Comparison of ENCODE assay signal across 21 cellular contexts in genomic region chr7:26404189-26404996, GRCh38.
"Had no signal": no experiment of that assay in that cellular context is flagged by ENCODE, and none has a peak within 500 bp of the region (broad histone marks: within the 10 kb centered on the region; RNA-seq: fewer than 3 reads in every experiment).

No MANE protein-coding gene starts in this region.

- H3K27me3 ChIP-seq: left lung, pancreas, transverse colon had no signal

- H3K27ac ChIP-seq: heart left ventricle, left lung, pancreas, transverse colon, VCaP had no signal

- H3K27me3 Mint-ChIP-seq: brain; stimulated activated memory B cell treated with anti-CD40 and anti-IgM and Interleukin-4, amounts not matched to agents 10 μg/mL and 1 μg/mL and 100 μg/mL, for 72 hours had no signal

- H3K9me3 ChIP-seq: left lung, pancreas, transverse colon had no signal

- H3K36me3 ChIP-seq: heart left ventricle, left lung, pancreas, transverse colon had no signal

- H3K36me3 Mint-ChIP-seq: activated CD8-positive, alpha-beta memory T cell treated with anti-CD3 and anti-CD28 coated beads, Interleukin-2, amount 10 ng/mL, durations not matched to agents 7 days and 5 days; activated naive CD4-positive, alpha-beta T cell treated with anti-CD3 and anti-CD28 coated beads, Interleukin-2, amount 50 U/mL, for 72 hours had no signal

- H3K4me3 ChIP-seq: heart left ventricle, left lung, pancreas, transverse colon had no signal

- H3K9me3 Mint-ChIP-seq: activated CD4-positive, alpha-beta T cell treated with anti-CD3 and anti-CD28 coated beads, Interleukin-2, amount 10 ng/mL, durations not matched to agents 7 days and 5 days had no signal

- DNase-seq: activated CD4-positive, alpha-beta T cell treated with anti-CD3 and anti-CD28 coated beads, Interleukin-2, amount 10 ng/mL, durations not matched to agents 7 days and 5 days; activated CD4-positive, CD25-positive, alpha-beta regulatory T cell treated with anti-CD3 and anti-CD28 coated beads, Interleukin-2, amount 50 U/mL, for 72 hours; activated CD8-positive, alpha-beta memory T cell treated with anti-CD3 and anti-CD28 coated beads, Interleukin-2, amount 10 ng/mL, durations not matched to agents 7 days and 5 days; activated CD8-positive, alpha-beta T cell treated with anti-CD3 and anti-CD28 coated beads for 36 hours; activated T-cell treated with anti-CD3 and anti-CD28 coated beads, Interleukin-2, amount 50 U/mL, for 1 hour; aorta; heart left ventricle; kidney; left lung; naive thymus-derived CD8-positive, alpha-beta T cell; pancreas; small intestine; stimulated activated CD4-positive, alpha-beta T cell treated with anti-CD3 and anti-CD28 coated beads, Interleukin-2, amount 100 ng/mL, for 24 hours; transverse colon had no signal

- H3K4me3 Mint-ChIP-seq: activated CD4-positive, alpha-beta T cell treated with anti-CD3 and anti-CD28 coated beads, Interleukin-2, amount 10 ng/mL, durations not matched to agents 7 days and 5 days; activated CD8-positive, alpha-beta memory T cell treated with anti-CD3 and anti-CD28 coated beads, Interleukin-2, amount 10 ng/mL, durations not matched to agents 7 days and 5 days; activated CD8-positive, alpha-beta T cell treated with anti-CD3 and anti-CD28 coated beads for 36 hours; activated T-helper 17 cell treated with anti-CD3 and anti-CD28 coated beads, Interleukin-2, amount 50 U/mL, for 72 hours; brain; mesothelial cell of epicardium; naive thymus-derived CD8-positive, alpha-beta T cell; stimulated activated memory B cell treated with anti-CD40 and anti-IgM and Interleukin-4, amounts not matched to agents 10 μg/mL and 1 μg/mL and 100 μg/mL, for 72 hours had no signal

- ATAC-seq: activated CD8-positive, alpha-beta memory T cell treated with anti-CD3 and anti-CD28 coated beads, Interleukin-2, amount 10 ng/mL, durations not matched to agents 7 days and 5 days; activated CD8-positive, alpha-beta T cell treated with anti-CD3 and anti-CD28 coated beads for 36 hours; activated naive CD4-positive, alpha-beta T cell treated with anti-CD3 and anti-CD28 coated beads, Interleukin-2, amount 50 U/mL, for 72 hours; activated T-helper 17 cell treated with anti-CD3 and anti-CD28 coated beads, Interleukin-2, amount 50 U/mL, for 72 hours; heart left ventricle; left lung; naive thymus-derived CD8-positive, alpha-beta T cell; pancreas; sciatic nerve; stimulated activated memory B cell treated with anti-CD40 and anti-IgM and Interleukin-4, amounts not matched to agents 10 μg/mL and 1 μg/mL and 100 μg/mL, for 72 hours had no signal

- H3K4me1 Mint-ChIP-seq: activated CD8-positive, alpha-beta memory T cell treated with anti-CD3 and anti-CD28 coated beads, Interleukin-2, amount 10 ng/mL, durations not matched to agents 7 days and 5 days; activated T-helper 17 cell treated with anti-CD3 and anti-CD28 coated beads, Interleukin-2, amount 50 U/mL, for 72 hours had no signal

- H3K27ac Mint-ChIP-seq: activated CD4-positive, alpha-beta T cell treated with anti-CD3 and anti-CD28 coated beads, Interleukin-2, amount 10 ng/mL, durations not matched to agents 7 days and 5 days; activated CD8-positive, alpha-beta memory T cell treated with anti-CD3 and anti-CD28 coated beads, Interleukin-2, amount 10 ng/mL, durations not matched to agents 7 days and 5 days; activated CD8-positive, alpha-beta T cell treated with anti-CD3 and anti-CD28 coated beads for 36 hours; activated naive CD4-positive, alpha-beta T cell treated with anti-CD3 and anti-CD28 coated beads, Interleukin-2, amount 50 U/mL, for 72 hours; activated T-helper 17 cell treated with anti-CD3 and anti-CD28 coated beads, Interleukin-2, amount 50 U/mL, for 72 hours; brain; naive thymus-derived CD8-positive, alpha-beta T cell; stimulated activated memory B cell treated with anti-CD40 and anti-IgM and Interleukin-4, amounts not matched to agents 10 μg/mL and 1 μg/mL and 100 μg/mL, for 72 hours had no signal
